ENCODE assay signal across 11 cellular contexts in genomic region chr9:34158362-34158869, GRCh38. TPM values are rescaled to one million over a fixed set of nuclear protein-coding genes. Genes with fewer than 3 reads are reported as not detected.
DNase-seq lines count a peak whose midpoint lies in the region; ATAC-seq, FAIRE-seq and TF ChIP-seq lines count a peak whose summit lies in the region.
"Had no signal": no experiment of that assay in that cellular context is flagged by ENCODE, and none has a peak within 500 bp of the region (broad histone marks: within the 10 kb centered on the region; RNA-seq: fewer than 3 reads in every experiment).

No MANE protein-coding gene starts in this region.

- H3K27ac Mint-ChIP-seq in activated CD4-positive, alpha-beta T cell treated with anti-CD3 and anti-CD28 coated beads for 36 hours: no peak overlapping the region

- CTCF ChIA-PET in activated CD4-positive, alpha-beta T cell treated with anti-CD3 and anti-CD28 coated beads for 36 hours (lab: Charles Lee): interaction anchor here (0.7 to 1.6 kb wide), 2 partner anchors 13 to 218 kb away, joined by 3 read pairs; partner anchors contain the start of gene MYORG

- peak; percentile 79 for DNase-seq in HCEC 1CT
- peak; percentile 73 for DNase-seq in NCI-H2227 treated with DMSO at 0.1 percent for 48 hours (lab: John Stamatoyannopoulos, UW)
- peak; percentile 100 for DNase-seq in epithelial cell of esophagus (ENCODE audit: low read depth)
- peak; percentile 71 for DNase-seq in skeletal muscle cell (ENCODE audit: low read depth)
- no peak for DNase-seq in NCI-H1694 treated with DMSO at 0.1 percent for 48 hours (lab: John Stamatoyannopoulos, UW)
- no peak for DNase-seq in activated CD4-positive, alpha-beta T cell treated with anti-CD3 and anti-CD28 coated beads for 36 hours
- no peak for DNase-seq in frontal cortex (ENCODE audit: low spot score in 2 of 2)
- DNase-seq: effector CD8-positive, alpha-beta T cell; SHP77 treated with DMSO at 0.1 percent for 48 hours; stimulated activated CD4-positive, alpha-beta T cell treated with anti-CD3 and anti-CD28 coated beads, Interleukin-4, amount 100 ng/mL, for 24 hours had no signal

- no peak for TF ChIP-seq CTCF in epithelial cell of esophagus (IDR thresholded peaks at IDR 0.05; ENCODE audit: insufficient read depth, low read depth, low read length, missing control alignments)

- H3K9me3 Mint-ChIP-seq in activated CD4-positive, alpha-beta T cell treated with anti-CD3 and anti-CD28 coated beads for 36 hours (ENCODE audit: low read depth): no peaks in the 10 kb centered on the region

- POLR2A ChIA-PET in activated CD4-positive, alpha-beta T cell treated with anti-CD3 and anti-CD28 coated beads for 36 hours (lab: Charles Lee): no interaction called here

- no peak for FAIRE-seq in frontal cortex (lab: Jason Lieb, UNC)

- no peak overlapping the region for H3K4me3 Mint-ChIP-seq in activated CD4-positive, alpha-beta T cell treated with anti-CD3 and anti-CD28 coated beads for 36 hours

- no peaks in the 10 kb centered on the region for H3K4me1 Mint-ChIP-seq in activated CD4-positive, alpha-beta T cell treated with anti-CD3 and anti-CD28 coated beads for 36 hours

- no peaks in the 10 kb centered on the region for H3K36me3 Mint-ChIP-seq in activated CD4-positive, alpha-beta T cell treated with anti-CD3 and anti-CD28 coated beads for 36 hours (ENCODE audit: low read depth)

- intact Hi-C loops in activated CD4-positive, alpha-beta T cell treated with anti-CD3 and anti-CD28 coated beads for 36 hours (cut with DNase I, micrococcal nuclease): no loop called here

- H3K27me3 Mint-ChIP-seq in activated CD4-positive, alpha-beta T cell treated with anti-CD3 and anti-CD28 coated beads for 36 hours: no peaks in the 10 kb centered on the region

- ATAC-seq in activated CD4-positive, alpha-beta T cell treated with anti-CD3 and anti-CD28 coated beads for 36 hours: no peak

- H3K4me3 ChIP-seq in epithelial cell of esophagus (ENCODE audit: low read length) (no peak overlapping the region), skeletal muscle cell (ENCODE audit: low read depth, low read length) (no peak overlapping the region)
- H3K4me3 ChIP-seq: tibial nerve had no signal

RNA-seq across cellular contexts. Expression of gene UBAP1, which starts 20.4 kb away (rescaled TPM):
- 10 to 100 TPM; 29.5 to 43.3 TPM for total RNA-seq in activated CD4-positive, alpha-beta T cell treated with anti-CD3 and anti-CD28 coated beads for 36 hours
- 21.6 TPM for total RNA-seq in frontal cortex

RNA-seq across cellular contexts. Expression of gene DCAF12, which starts 31.9 kb away (rescaled TPM):
- total RNA-seq in activated CD4-positive, alpha-beta T cell treated with anti-CD3 and anti-CD28 coated beads for 36 hours: 10 to 100 TPM; 34.6 to 35.0 TPM
- total RNA-seq in frontal cortex: 19.2 TPM

Comparison
In these comparisons a context has a peak if more than half of its experiments do, and no peak if none do; other contexts are left out.
1. DNase-seq: peak in HCEC 1CT (single experiment), NCI-H2227 treated with DMSO at 0.1 percent for 48 hours (single experiment), epithelial cell of esophagus (single experiment) and skeletal muscle cell (single experiment); none in NCI-H1694 treated with DMSO at 0.1 percent for 48 hours (single experiment), activated CD4-positive, alpha-beta T cell treated with anti-CD3 and anti-CD28 coated beads for 36 hours (single experiment) and frontal cortex (0 of 2).